In the genomic region with DNA sequence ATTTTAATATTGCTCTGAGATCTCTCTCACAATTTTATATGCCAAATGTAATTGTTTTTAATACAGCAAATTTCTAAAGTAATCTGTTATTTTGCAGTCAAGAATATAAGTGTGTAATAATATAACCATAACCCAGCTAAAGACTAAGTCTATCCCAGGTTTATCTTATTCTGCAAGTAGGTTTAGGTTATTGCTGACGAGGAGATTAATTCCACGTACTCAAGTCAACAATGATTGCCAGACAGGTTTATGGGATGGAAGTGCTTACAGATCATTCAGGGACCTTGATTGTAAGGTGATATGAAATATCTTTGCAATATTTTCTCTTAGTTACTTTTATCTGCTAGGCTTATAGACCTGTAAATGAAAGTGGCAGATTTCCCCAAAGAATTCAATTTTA, we compare ENCODE assay signal across 2 cellular contexts.
TF ChIP-seq lines count a peak whose summit lies in the region.

No MANE protein-coding gene starts in this region.

TF ChIP-seq in HepG2, 621 proteins besides CTCF, POLR2A, EP300 and RAD21:
- TF ChIP-seq NR2F6 (IDR thresholded peaks at IDR 0.05), result no peak
- no peak for TF ChIP-seq NR2F6 (CRISPR knock-in tag; IDR thresholded peaks at IDR 0.05)
- TF ChIP-seq GTF3A (CRISPR knock-in tag; conservative IDR thresholded peaks at IDR 0.05), result no peak
- no peak for TF ChIP-seq NR2C2 (CRISPR knock-in tag; IDR thresholded peaks at IDR 0.05; ENCODE audit: borderline replicate concordance)
- TF ChIP-seq ZNF768 (CRISPR knock-in tag; IDR thresholded peaks at IDR 0.05), result no peak
- no peak for TF ChIP-seq CREM (IDR thresholded peaks at IDR 0.05)
- TF ChIP-seq CREM (CRISPR knock-in tag; IDR thresholded peaks at IDR 0.05), result no peak
- peak; percentile 53; the same call in 1 of the 2 replicates for TF ChIP-seq MAFF (IDR thresholded peaks at IDR 0.05; ENCODE audit: low read depth, low read length)
- no peak for TF ChIP-seq U2AF1 (optimal IDR thresholded peaks at IDR 0.05; ENCODE audit: low read depth, low read length)
- TF ChIP-seq ZNF703 (CRISPR knock-in tag; IDR thresholded peaks at IDR 0.05; ENCODE audit: borderline replicate concordance), result no peak
- TF ChIP-seq, protein P1, sequence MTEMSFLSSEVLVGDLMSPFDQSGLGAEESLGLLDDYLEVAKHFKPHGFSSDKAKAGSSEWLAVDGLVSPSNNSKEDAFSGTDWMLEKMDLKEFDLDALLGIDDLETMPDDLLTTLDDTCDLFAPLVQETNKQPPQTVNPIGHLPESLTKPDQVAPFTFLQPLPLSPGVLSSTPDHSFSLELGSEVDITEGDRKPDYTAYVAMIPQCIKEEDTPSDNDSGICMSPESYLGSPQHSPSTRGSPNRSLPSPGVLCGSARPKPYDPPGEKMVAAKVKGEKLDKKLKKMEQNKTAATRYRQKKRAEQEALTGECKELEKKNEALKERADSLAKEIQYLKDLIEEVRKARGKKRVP (CRISPR knock-in tag; IDR thresholded peaks at IDR 0.05), result no peak
- TF ChIP-seq ZNF282 (IDR thresholded peaks at IDR 0.05; ENCODE audit: partially characterized antibody), result no peak
- no peak for TF ChIP-seq ZNF569 (CRISPR knock-in tag; IDR thresholded peaks at IDR 0.05; ENCODE audit: borderline replicate concordance)
- no peak for TF ChIP-seq CHCHD3 (CRISPR knock-in tag; IDR thresholded peaks at IDR 0.05)
- peak; percentile 10 to 72; a peak in 2 of 4 replicates for TF ChIP-seq MAFK (conservative IDR thresholded peaks at IDR 0.05 in 1 of 2, IDR thresholded peaks at IDR 0.05 in 1 of 2; ENCODE audit: low read length in 2 of 2)
- no peak for TF ChIP-seq ZSCAN12 (CRISPR knock-in tag; IDR thresholded peaks at IDR 0.05)
- no peak for TF ChIP-seq ZNF550 (CRISPR knock-in tag; IDR thresholded peaks at IDR 0.05; ENCODE audit: borderline replicate concordance)

TF ChIP-seq in K562, 482 proteins besides CTCF, POLR2A, EP300 and RAD21:
- TF ChIP-seq ZNF316 (IDR thresholded peaks at IDR 0.05), result 0 out of 2 replicates have a peak, but pooled peaks have one; percentile 14
- TF ChIP-seq ZNF76 (CRISPR knock-in tag; IDR thresholded peaks at IDR 0.05; ENCODE audit: borderline replicate concordance), result no peak
